8 cellular contexts compared by ENCODE assay signal in genomic region chr19:34482380-34483250, GRCh38. TPM values are rescaled to one million over a fixed set of nuclear protein-coding genes. Genes with fewer than 3 reads are reported as not detected.
DNase-seq lines count a peak whose midpoint lies in the region; ATAC-seq lines count a peak whose summit lies in the region.

No MANE protein-coding gene starts in this region.

- H3K9ac ChIP-seq in mesendoderm (ENCODE audit: low read length): peak overlapping the region; percentile 90

- no peak for ATAC-seq in aorta (ENCODE audit: low FRiP score)
- no peak for ATAC-seq in GM19455 (IDR thresholded peaks at IDR 0.05; ENCODE audit: unreplicated experiment)
- ATAC-seq in HG03135 (IDR thresholded peaks at IDR 0.05; ENCODE audit: unreplicated experiment): no peak

- H3K79me2 ChIP-seq in mesendoderm (ENCODE audit: control insufficient read depth, insufficient read depth, low read length): peaks cover 17% of the 10 kb centered on the region

- peaks cover 13% of the 10 kb centered on the region for H3K79me1 ChIP-seq in mesendoderm (ENCODE audit: low read length)

- no peak overlapping the region for H2AK5ac ChIP-seq in mesendoderm (ENCODE audit: low read length)

- no peak overlapping the region for H4K5ac ChIP-seq in mesendoderm (ENCODE audit: low read length)

- H3K36me3 ChIP-seq in mesendoderm (ENCODE audit: control insufficient read depth, insufficient read depth, low read length) (no peaks in the 10 kb centered on the region), aorta (ENCODE audit: control insufficient read depth in 1 of 2, insufficient read depth in 2 of 2, low read length in 1 of 2) (no peaks in the 10 kb centered on the region)

- no peak for DNase-seq in activated naive CD4-positive, alpha-beta T cell (lab: John Stamatoyannopoulos, UW)
- DNase-seq in dermis blood vessel endothelial cell (peak; percentile 58), mesendoderm (peak; percentile 52), aorta (no peak), activated gamma-delta T cell treated with Interleukin-2 at 50 U/mL for 16 hours (no peak)

- H3K27ac Mint-ChIP-seq in activated naive CD4-positive, alpha-beta T cell treated with anti-CD3 and anti-CD28 coated beads, Interleukin-2, amount 50 U/mL, for 24 hours: no peak overlapping the region

- intact Hi-C loops in aorta (cut with DNase I): loop anchor here (5.0 kb wide), 2 partner anchors 50 to 55 kb away; partner anchors contain the start of gene UBA2 (in 1 of the 2)

- no CpG with 5 or more reads among the region's 72 CpGs for WGBS in mesendoderm (ENCODE audit: extremely low coverage, insufficient coverage, low lambda C conversion rate)
- WGBS in aorta, 2 donors: 2 to 3% methylated on average over 59 to 72 of the region's 72 CpGs

- peaks cover 26% of the 10 kb centered on the region for H3K27me3 Mint-ChIP-seq in activated naive CD4-positive, alpha-beta T cell treated with anti-CD3 and anti-CD28 coated beads, Interleukin-2, amount 50 U/mL, for 24 hours

- no peaks in the 10 kb centered on the region for H3K9me3 ChIP-seq in aorta (ENCODE audit: control insufficient read depth, low read length)

- no peak overlapping the region for H2BK15ac ChIP-seq in mesendoderm (replicated peaks; ENCODE audit: low read depth)

- H3K4me1 ChIP-seq in mesendoderm (ENCODE audit: control insufficient read depth, low read depth, low read length) (peaks cover 3% of the 10 kb centered on the region), aorta (ENCODE audit: control insufficient read depth in 1 of 2, insufficient read depth in 2 of 2, low read length in 2 of 2) (no peaks in the 10 kb centered on the region)

- H3K4me3 ChIP-seq in mesendoderm (ENCODE audit: low read length): peak overlapping the region; percentile 69
- H3K4me3 ChIP-seq in aorta (ENCODE audit: low read length in 2 of 2): peak overlapping the region; percentile 95 to 98

- H2BK5ac ChIP-seq in mesendoderm (ENCODE audit: low read length): no peak overlapping the region

- H3K4me3 Mint-ChIP-seq in activated naive CD4-positive, alpha-beta T cell treated with anti-CD3 and anti-CD28 coated beads, Interleukin-2, amount 50 U/mL, for 24 hours: peak overlapping the region; percentile 65

- H3K4me1 Mint-ChIP-seq in activated naive CD4-positive, alpha-beta T cell treated with anti-CD3 and anti-CD28 coated beads, Interleukin-2, amount 50 U/mL, for 24 hours: peaks cover 6% of the 10 kb centered on the region

- H3K4ac ChIP-seq in mesendoderm (ENCODE audit: low read depth, low read length): peak overlapping the region; percentile 95

- H4K8ac ChIP-seq in mesendoderm (ENCODE audit: low read depth, low read length): peak overlapping the region; percentile 83

- H3K23ac ChIP-seq in mesendoderm (ENCODE audit: low read length): no peak overlapping the region

- H3K27ac ChIP-seq in mesendoderm (ENCODE audit: low read depth, low read length): peak overlapping the region; percentile 89
- peak overlapping the region; percentile 75 to 90 for H3K27ac ChIP-seq in aorta (ENCODE audit: low read depth in 1 of 2, low read length in 2 of 2)

- H3K56ac ChIP-seq in mesendoderm (ENCODE audit: low read length): peak overlapping the region; percentile 92

- peak overlapping the region; percentile 86 for H3K4me2 ChIP-seq in mesendoderm (ENCODE audit: low read length)

- H3K9me3 Mint-ChIP-seq in activated naive CD4-positive, alpha-beta T cell treated with anti-CD3 and anti-CD28 coated beads, Interleukin-2, amount 50 U/mL, for 24 hours: no peaks in the 10 kb centered on the region

- H3K27me3 ChIP-seq in mesendoderm (ENCODE audit: insufficient read depth, low read length, poor library complexity) (no peaks in the 10 kb centered on the region), aorta (ENCODE audit: control insufficient read depth in 1 of 2, insufficient read depth in 2 of 2, low read length in 1 of 2) (no peaks in the 10 kb centered on the region)

- peak overlapping the region; percentile 99 for H3K18ac ChIP-seq in mesendoderm (ENCODE audit: low read length)

- peak overlapping the region; percentile 95 for H2BK120ac ChIP-seq in mesendoderm (ENCODE audit: low read depth, low read length)

- H3K36me3 Mint-ChIP-seq in activated naive CD4-positive, alpha-beta T cell treated with anti-CD3 and anti-CD28 coated beads, Interleukin-2, amount 50 U/mL, for 24 hours: no peaks in the 10 kb centered on the region

RNA-seq across cellular contexts. Expression of gene WTIP, which starts 1.1 kb away (rescaled TPM):
- total RNA-seq in dermis blood vessel endothelial cell: 49.5 and 52.1 TPM in 2 replicates
- 7.2 TPM for polyA plus RNA-seq in mesendoderm (2013, experiment 1 of 2)
- polyA plus RNA-seq in mesendoderm (2013, experiment 2 of 2): 7.3 TPM
- total RNA-seq in aorta: 10 to 100 TPM; 74.0 to 89.3 TPM
- 10 to 100 TPM; 52.0 to 73.4 TPM for polyA plus RNA-seq in aorta

RNA-seq across cellular contexts. Expression of gene UBA2, which starts 54.4 kb away (rescaled TPM):
- 136 and 218 TPM in 2 replicates for total RNA-seq in dermis blood vessel endothelial cell
- 201 TPM for polyA plus RNA-seq in mesendoderm (2013, experiment 1 of 2)
- polyA plus RNA-seq in mesendoderm (2013, experiment 2 of 2): 204 TPM
- total RNA-seq in aorta: 100 to 1,000 TPM in 1 of 2 donors, 10 to 100 TPM in 1; 87.3 to 152 TPM
- polyA plus RNA-seq in aorta: 100 to 1,000 TPM; 114 to 134 TPM

Comparison
In these comparisons a context has a peak if more than half of its experiments do, and no peak if none do; other contexts are left out.
1. DNase-seq: peak in dermis blood vessel endothelial cell (single experiment) and mesendoderm (single experiment); none in activated naive CD4-positive, alpha-beta T cell (0 of 4), aorta (0 of 2) and activated gamma-delta T cell treated with Interleukin-2 at 50 U/mL for 16 hours (single experiment).